In genomic region chr4:111992604-111993151, GRCh38 we compare ENCODE assay signal across 22 cellular contexts.
"Had no signal": no experiment of that assay in that cellular context is flagged by ENCODE, and none has a peak within 500 bp of the region (broad histone marks: within the 10 kb centered on the region; RNA-seq: fewer than 3 reads in every experiment).

No MANE protein-coding gene starts in this region.

- H3K9me3 ChIP-seq: gastrocnemius medialis, right atrium auricular region, tibial nerve had no signal

- H3K4me3 Mint-ChIP-seq: activated B cell treated with CpG ODN at 0.5 μM for 24 hours; activated CD8-positive, alpha-beta T cell treated with anti-CD3 and anti-CD28 coated beads for 36 hours; activated T-cell treated with anti-CD3 and anti-CD28 coated beads, Interleukin-2, amount 50 U/mL, for 4 hours; immature natural killer cell; memory B cell; naive thymus-derived CD8-positive, alpha-beta T cell had no signal

- H3K9me3 Mint-ChIP-seq: activated B cell treated with CpG ODN at 0.5 μM for 24 hours; activated CD8-positive, alpha-beta T cell treated with anti-CD3 and anti-CD28 coated beads for 36 hours; activated naive CD4-positive, alpha-beta T cell treated with anti-CD3 and anti-CD28 coated beads, Interleukin-2, amount 50 U/mL, for 72 hours; activated T-cell treated with anti-CD3 and anti-CD28 coated beads, Interleukin-2, amount 50 U/mL, for 4 hours; activated T-helper 2 cell treated with anti-CD3 and anti-CD28 coated beads, Interferon-gamma antibody, Interleukin-2, Interleukin-4, amounts not matched to agents 10 μg/mL and 5 μg/mL and 100 μg/mL, durations not matched to agents 14 hours and 24 hours and 36 hours; memory B cell; naive thymus-derived CD8-positive, alpha-beta T cell had no signal

- H3K27ac Mint-ChIP-seq: activated B cell treated with CpG ODN at 0.5 μM for 24 hours; activated CD8-positive, alpha-beta T cell treated with anti-CD3 and anti-CD28 coated beads for 36 hours; activated naive CD4-positive, alpha-beta T cell treated with anti-CD3 and anti-CD28 coated beads, Interleukin-2, amount 50 U/mL, for 72 hours; activated T-helper 2 cell treated with anti-CD3 and anti-CD28 coated beads, Interferon-gamma antibody, Interleukin-2, Interleukin-4, amounts not matched to agents 10 μg/mL and 5 μg/mL and 100 μg/mL, durations not matched to agents 14 hours and 24 hours and 36 hours; immature natural killer cell; memory B cell; naive thymus-derived CD8-positive, alpha-beta T cell had no signal

- ATAC-seq: activated CD8-positive, alpha-beta T cell treated with anti-CD3 and anti-CD28 coated beads for 36 hours; activated naive CD4-positive, alpha-beta T cell treated with anti-CD3 and anti-CD28 coated beads, Interleukin-2, amount 50 U/mL, for 72 hours; activated T-cell treated with anti-CD3 and anti-CD28 coated beads, Interleukin-2, amount 50 U/mL, for 4 hours; gastrocnemius medialis; left colon; naive thymus-derived CD8-positive, alpha-beta T cell had no signal

- H3K4me3 ChIP-seq: gastrocnemius medialis, right atrium auricular region, tibial nerve had no signal

- H3K36me3 Mint-ChIP-seq: activated naive CD4-positive, alpha-beta T cell treated with anti-CD3 and anti-CD28 coated beads, Interleukin-2, amount 50 U/mL, for 72 hours; immature natural killer cell; memory B cell; naive thymus-derived CD8-positive, alpha-beta T cell had no signal

- H3K27ac ChIP-seq: gastrocnemius medialis, right atrium auricular region, tibial nerve had no signal

- DNase-seq: activated B cell treated with CpG ODN at 0.5 μM for 24 hours; activated CD4-positive, alpha-beta T cell treated with anti-CD3 and anti-CD28 coated beads, Interleukin-2, amount 50 U/mL, for 1 hour; activated CD8-positive, alpha-beta T cell treated with anti-CD3 and anti-CD28 coated beads for 36 hours; activated naive CD4-positive, alpha-beta T cell; activated T-cell treated with anti-CD3 and anti-CD28 coated beads, Interleukin-2, amount 50 U/mL, for 4 hours; anterior cingulate cortex; effector CD8-positive, alpha-beta T cell; gastrocnemius medialis; hypothalamus; immature natural killer cell; kidney; left colon; naive thymus-derived CD8-positive, alpha-beta T cell; stimulated activated CD4-positive, alpha-beta T cell treated with anti-CD3 and anti-CD28 coated beads, Interleukin-15, amount 100 ng/mL, for 24 hours; stimulated activated CD4-positive, alpha-beta T cell treated with anti-CD3 and anti-CD28 coated beads, Interleukin-2, amount 100 ng/mL, for 24 hours; stimulated activated naive CD4-positive, alpha-beta T cell; T-helper 2 cell had no signal

- H3K4me1 Mint-ChIP-seq: immature natural killer cell had no signal

- H3K36me3 ChIP-seq: gastrocnemius medialis, right atrium auricular region, tibial nerve had no signal

- H3K4me1 ChIP-seq: gastrocnemius medialis, right atrium auricular region, tibial nerve had no signal

- H3K27me3 ChIP-seq: gastrocnemius medialis, right atrium auricular region, tibial nerve had no signal
